8 cellular contexts compared by ENCODE assay signal in genomic region chr22:38872172-38872830, GRCh38. TPM values are rescaled to one million over a fixed set of nuclear protein-coding genes. Genes with fewer than 3 reads are reported as not detected.
DNase-seq lines count a peak whose midpoint lies in the region; ATAC-seq, FAIRE-seq and TF ChIP-seq lines count a peak whose summit lies in the region.

Gene CBX6 (minus strand): TSS chr22:38872216. CDS start chr22:38872190, 26 bp downstream.

- peak within 1 kb of the TSS; percentile 83 to 93 for H3K27ac ChIP-seq in kidney (ENCODE audit: low read depth in 2 of 2, low read length in 2 of 2)

- intact Hi-C loops in kidney (cut with DNase I): no loop called here

- DNase-seq in AG09319 (ENCODE audit: extremely low read depth, low read depth): peak; percentile 84
- DNase-seq in GM19238 (ENCODE audit: insufficient read length, low spot score): peak; percentile 97
- peak; percentile 93 to 95 for DNase-seq in NCI-H524 (lab: John Stamatoyannopoulos, UW)
- DNase-seq in activated CD4-positive, alpha-beta T cell treated with anti-CD3 and anti-CD28 coated beads for 24 hours (ENCODE audit: low read depth in 2 of 2): peak; percentile 90 to 93
- DNase-seq in cerebellum (ENCODE audit: low spot score): peak; percentile 95
- peak; percentile 98 for DNase-seq in kidney
- peak; percentile 92 to 96 for DNase-seq in stimulated activated CD4-positive, alpha-beta T cell treated with anti-CD3 and anti-CD28 coated beads, Interleukin-15, amount 100 ng/mL, for 1 hour (ENCODE audit: low read depth in 1 of 2, low spot score in 1 of 2)

- peak within 1 kb of the TSS; percentile 69 to 95 for H3K4me3 ChIP-seq in kidney (ENCODE audit: low read length in 2 of 2)

- peaks cover 9 to 16% of the 10 kb centered on the region in 2 donors for H3K4me1 ChIP-seq in kidney (ENCODE audit: control insufficient read depth in 1 of 2, insufficient read depth in 1 of 2, low read depth in 1 of 2, low read length in 2 of 2)

- peaks cover 0 to 3% of the 10 kb centered on the region in 2 donors for H3K36me3 ChIP-seq in kidney (ENCODE audit: control insufficient read depth in 1 of 2, insufficient read depth in 2 of 2, low read length in 2 of 2)

- peak within 1 kb of the TSS; percentile 11 to 77 for H3K9ac ChIP-seq in kidney (ENCODE audit: low read length in 2 of 2)

- FAIRE-seq in kidney (lab: Jason Lieb, UNC): no peak

- ATAC-seq in HG03457 (IDR thresholded peaks at IDR 0.05; ENCODE audit: unreplicated experiment): peak; percentile 37

- TF ChIP-seq CTCF in AG09319 (IDR thresholded peaks at IDR 0.05; ENCODE audit: low read depth, low read length) (no peak), kidney (IDR thresholded peaks at IDR 0.05; ENCODE audit: borderline replicate concordance, extremely low read depth, insufficient read depth) (no peak)

- H3K9me3 ChIP-seq in kidney (ENCODE audit: control insufficient read depth in 1 of 2, low read length in 2 of 2): no peaks in the 10 kb centered on the region

RNA-seq across cellular contexts. Expression of gene CBX6, which starts in this region (rescaled TPM):
- total RNA-seq in cerebellum (27.4 TPM), kidney (113 TPM)
- 24.9 TPM for polyA plus RNA-seq in kidney (ENCODE audit: insufficient read depth, low read depth, low replicate concordance)

Comparison
In these comparisons a context has a peak if more than half of its experiments do, and no peak if none do; other contexts are left out.
1. Peak in every context shown above with its lines: DNase-seq, ATAC-seq, H3K4me3 ChIP-seq and H3K27ac ChIP-seq.